In the genomic region with DNA sequence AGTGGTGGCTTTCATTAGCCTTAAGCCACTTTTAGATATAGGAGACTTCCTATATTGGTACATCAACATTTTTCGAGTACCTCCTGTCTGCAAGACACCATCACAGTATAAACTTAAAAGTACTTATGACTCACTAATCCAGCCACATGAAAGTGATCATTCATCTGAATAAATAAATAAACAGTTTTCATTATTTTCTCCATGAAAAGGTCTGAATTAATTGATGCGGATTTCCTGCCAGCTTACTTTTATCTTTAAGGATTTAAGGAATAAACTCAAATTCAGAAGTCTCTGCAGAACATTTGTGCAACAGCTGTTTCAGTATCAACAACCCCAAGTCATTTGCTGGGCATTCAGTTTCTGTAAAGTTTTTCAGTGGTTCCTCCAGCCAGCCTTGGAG, we compare ENCODE assay signal across 26 cellular contexts. TPM values are rescaled to one million over a fixed set of nuclear protein-coding genes. Genes with fewer than 3 reads are reported as not detected.
"Had no signal": no experiment of that assay in that cellular context is flagged by ENCODE, and none has a peak within 500 bp of the region (broad histone marks: within the 10 kb centered on the region; RNA-seq: fewer than 3 reads in every experiment).

No MANE protein-coding gene starts in this region.

- H3K4me3 Mint-ChIP-seq: activated CD8-positive, alpha-beta T cell treated with anti-CD3 and anti-CD28 coated beads, Interleukin-2, amount 10 ng/mL, durations not matched to agents 7 days and 5 days; activated naive CD8-positive, alpha-beta T cell treated with anti-CD3 and anti-CD28 coated beads for 36 hours; natural killer cell treated with Interleukin-12 subunit alpha and Interleukin-12 subunit beta and Interleukin-15 and Interleukin-18, amount 100 ng/mL, for 72 hours; stimulated activated naive B cell treated with anti-CD40 and anti-IgM and Interleukin-4, amounts not matched to agents 10 μg/mL and 1 μg/mL and 100 μg/mL, for 72 hours; WTC11 had no signal

- H3K9me3 Mint-ChIP-seq: activated naive CD8-positive, alpha-beta T cell treated with anti-CD3 and anti-CD28 coated beads for 36 hours; natural killer cell treated with Interleukin-12 subunit alpha and Interleukin-12 subunit beta and Interleukin-15 and Interleukin-18, amount 100 ng/mL, for 72 hours; stimulated activated naive B cell treated with anti-CD40 and anti-IgM and Interleukin-4, amounts not matched to agents 10 μg/mL and 1 μg/mL and 100 μg/mL, for 72 hours; WTC11 had no signal

- H3K36me3 ChIP-seq: breast epithelium, prostate gland had no signal

- H3K27me3 Mint-ChIP-seq: activated naive CD8-positive, alpha-beta T cell treated with anti-CD3 and anti-CD28 coated beads for 36 hours; natural killer cell treated with Interleukin-12 subunit alpha and Interleukin-12 subunit beta and Interleukin-15 and Interleukin-18, amount 100 ng/mL, for 72 hours; stimulated activated naive B cell treated with anti-CD40 and anti-IgM and Interleukin-4, amounts not matched to agents 10 μg/mL and 1 μg/mL and 100 μg/mL, for 72 hours had no signal

- H3K9me3 ChIP-seq: breast epithelium, prostate gland, thyroid gland had no signal

- H3K4me3 ChIP-seq: breast epithelium, prostate gland, skin epidermis, thyroid gland had no signal

- H3K4me1 ChIP-seq: prostate gland had no signal

- DNase-seq: activated CD4-positive, alpha-beta T cell treated with anti-CD3 and anti-CD28 coated beads for 48 hours; activated CD8-positive, alpha-beta memory T cell treated with anti-CD3 and anti-CD28 coated beads, Interleukin-2, amount 50 U/mL, for 4 hours; activated CD8-positive, alpha-beta T cell treated with anti-CD3 and anti-CD28 coated beads, Interleukin-2, amount 10 ng/mL, durations not matched to agents 7 days and 5 days; activated naive CD8-positive, alpha-beta T cell treated with anti-CD3 and anti-CD28 coated beads for 36 hours; activated T-cell treated with anti-CD3 and anti-CD28 coated beads, Interleukin-2, amount 50 U/mL, for 48 hours; aorta; cerebellar nuclear complex; dermis blood vessel endothelial cell; glutamatergic neuron; hypothalamus; kidney glomerular epithelial cell; left ventricle myocardium superior; mesendoderm; occipital lobe; right cardiac atrium; stimulated activated CD4-positive, alpha-beta T cell treated with anti-CD3 and anti-CD28 coated beads, Interleukin-15, amount 100 ng/mL, for 24 hours; stimulated activated CD4-positive, alpha-beta T cell treated with anti-CD3 and anti-CD28 coated beads, Interleukin-4, amount 100 ng/mL, for 1 hour; stimulated activated naive B cell treated with anti-CD40 and anti-IgM and Interleukin-4, amounts not matched to agents 10 μg/mL and 1 μg/mL and 100 μg/mL, for 72 hours; T-helper 2 cell; thyroid gland had no signal

- ATAC-seq: activated CD8-positive, alpha-beta T cell treated with anti-CD3 and anti-CD28 coated beads, Interleukin-2, amount 10 ng/mL, durations not matched to agents 7 days and 5 days; left ventricle myocardium superior; natural killer cell treated with Interleukin-12 subunit alpha and Interleukin-12 subunit beta and Interleukin-15 and Interleukin-18, amount 100 ng/mL, for 72 hours; right cardiac atrium; stimulated activated naive B cell treated with anti-CD40 and anti-IgM and Interleukin-4, amounts not matched to agents 10 μg/mL and 1 μg/mL and 100 μg/mL, for 72 hours; WTC11 had no signal

- H3K27ac ChIP-seq: breast epithelium, epithelial cell of prostate, prostate gland, skin epidermis, thyroid gland had no signal

- H3K27ac Mint-ChIP-seq: activated CD8-positive, alpha-beta T cell treated with anti-CD3 and anti-CD28 coated beads, Interleukin-2, amount 10 ng/mL, durations not matched to agents 7 days and 5 days; activated naive CD8-positive, alpha-beta T cell treated with anti-CD3 and anti-CD28 coated beads for 36 hours; natural killer cell treated with Interleukin-12 subunit alpha and Interleukin-12 subunit beta and Interleukin-15 and Interleukin-18, amount 100 ng/mL, for 72 hours; stimulated activated naive B cell treated with anti-CD40 and anti-IgM and Interleukin-4, amounts not matched to agents 10 μg/mL and 1 μg/mL and 100 μg/mL, for 72 hours; WTC11 had no signal

- H3K27me3 ChIP-seq: breast epithelium, thyroid gland had no signal

RNA-seq across cellular contexts. Expression of gene HAND1, which starts 28.2 kb away (rescaled TPM):
- total RNA-seq: activated CD8-positive, alpha-beta T cell treated with anti-CD3 and anti-CD28 coated beads, Interleukin-2, amount 10 ng/mL, durations not matched to agents 7 days and 5 days; activated naive CD8-positive, alpha-beta T cell treated with anti-CD3 and anti-CD28 coated beads for 36 hours; aorta; dermis blood vessel endothelial cell; natural killer cell treated with Interleukin-12 subunit alpha and Interleukin-12 subunit beta and Interleukin-15 and Interleukin-18, amount 100 ng/mL, for 72 hours; occipital lobe; prostate gland; thyroid gland; WTC11 had no signal
- polyA plus RNA-seq: aorta had no signal
